1 cellular context compared by ENCODE assay signal in genomic region chr17:4854181-4854681, GRCh38.
TF ChIP-seq lines count a peak whose summit lies in the region.

No MANE protein-coding gene starts in this region.

TF ChIP-seq in HepG2, 621 proteins besides CTCF, POLR2A, EP300 and RAD21:
- TF ChIP-seq ZMYM2 (CRISPR knock-in tag; IDR thresholded peaks at IDR 0.05), result no peak
- TF ChIP-seq, protein P1, sequence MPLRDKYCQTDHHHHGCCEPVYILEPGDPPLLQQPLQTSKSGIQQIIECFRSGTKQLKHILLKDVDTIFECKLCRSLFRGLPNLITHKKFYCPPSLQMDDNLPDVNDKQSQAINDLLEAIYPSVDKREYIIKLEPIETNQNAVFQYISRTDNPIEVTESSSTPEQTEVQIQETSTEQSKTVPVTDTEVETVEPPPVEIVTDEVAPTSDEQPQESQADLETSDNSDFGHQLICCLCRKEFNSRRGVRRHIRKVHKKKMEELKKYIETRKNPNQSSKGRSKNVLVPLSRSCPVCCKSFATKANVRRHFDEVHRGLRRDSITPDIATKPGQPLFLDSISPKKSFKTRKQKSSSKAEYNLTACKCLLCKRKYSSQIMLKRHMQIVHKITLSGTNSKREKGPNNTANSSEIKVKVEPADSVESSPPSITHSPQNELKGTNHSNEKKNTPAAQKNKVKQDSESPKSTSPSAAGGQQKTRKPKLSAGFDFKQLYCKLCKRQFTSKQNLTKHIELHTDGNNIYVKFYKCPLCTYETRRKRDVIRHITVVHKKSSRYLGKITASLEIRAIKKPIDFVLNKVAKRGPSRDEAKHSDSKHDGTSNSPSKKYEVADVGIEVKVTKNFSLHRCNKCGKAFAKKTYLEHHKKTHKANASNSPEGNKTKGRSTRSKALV (CRISPR knock-in tag; IDR thresholded peaks at IDR 0.05), result no peak
- no peak for TF ChIP-seq PRMT3 (CRISPR knock-in tag; IDR thresholded peaks at IDR 0.05; ENCODE audit: borderline replicate concordance, low read depth)
- no peak for TF ChIP-seq ZBTB43 (CRISPR knock-in tag; conservative IDR thresholded peaks at IDR 0.05)
- TF ChIP-seq ZNF83 (CRISPR knock-in tag; IDR thresholded peaks at IDR 0.05; ENCODE audit: borderline replicate concordance), result no peak
- TF ChIP-seq, protein P2, sequence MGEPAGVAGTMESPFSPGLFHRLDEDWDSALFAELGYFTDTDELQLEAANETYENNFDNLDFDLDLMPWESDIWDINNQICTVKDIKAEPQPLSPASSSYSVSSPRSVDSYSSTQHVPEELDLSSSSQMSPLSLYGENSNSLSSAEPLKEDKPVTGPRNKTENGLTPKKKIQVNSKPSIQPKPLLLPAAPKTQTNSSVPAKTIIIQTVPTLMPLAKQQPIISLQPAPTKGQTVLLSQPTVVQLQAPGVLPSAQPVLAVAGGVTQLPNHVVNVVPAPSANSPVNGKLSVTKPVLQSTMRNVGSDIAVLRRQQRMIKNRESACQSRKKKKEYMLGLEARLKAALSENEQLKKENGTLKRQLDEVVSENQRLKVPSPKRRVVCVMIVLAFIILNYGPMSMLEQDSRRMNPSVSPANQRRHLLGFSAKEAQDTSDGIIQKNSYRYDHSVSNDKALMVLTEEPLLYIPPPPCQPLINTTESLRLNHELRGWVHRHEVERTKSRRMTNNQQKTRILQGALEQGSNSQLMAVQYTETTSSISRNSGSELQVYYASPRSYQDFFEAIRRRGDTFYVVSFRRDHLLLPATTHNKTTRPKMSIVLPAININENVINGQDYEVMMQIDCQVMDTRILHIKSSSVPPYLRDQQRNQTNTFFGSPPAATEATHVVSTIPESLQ (CRISPR knock-in tag; conservative IDR thresholded peaks at IDR 0.05), result no peak
- no peak for TF ChIP-seq ZNF597 (CRISPR knock-in tag; IDR thresholded peaks at IDR 0.05)
- no peak for TF ChIP-seq TMF1 (CRISPR knock-in tag; IDR thresholded peaks at IDR 0.05; ENCODE audit: low read depth)
- TF ChIP-seq ZNF30 (CRISPR knock-in tag; IDR thresholded peaks at IDR 0.05), result no peak
- no peak for TF ChIP-seq SP140L (CRISPR knock-in tag; IDR thresholded peaks at IDR 0.05; ENCODE audit: borderline replicate concordance)
- no peak for TF ChIP-seq MLLT10 (CRISPR knock-in tag; IDR thresholded peaks at IDR 0.05)
- TF ChIP-seq FOXO1 (CRISPR knock-in tag; IDR thresholded peaks at IDR 0.05), result no peak
- no peak for TF ChIP-seq NCOA2 (CRISPR knock-in tag; IDR thresholded peaks at IDR 0.05)
- TF ChIP-seq ZFP36L2 (CRISPR knock-in tag; IDR thresholded peaks at IDR 0.05), result no peak
